ENCODE assay signal across 1 cellular context in the genomic region with DNA sequence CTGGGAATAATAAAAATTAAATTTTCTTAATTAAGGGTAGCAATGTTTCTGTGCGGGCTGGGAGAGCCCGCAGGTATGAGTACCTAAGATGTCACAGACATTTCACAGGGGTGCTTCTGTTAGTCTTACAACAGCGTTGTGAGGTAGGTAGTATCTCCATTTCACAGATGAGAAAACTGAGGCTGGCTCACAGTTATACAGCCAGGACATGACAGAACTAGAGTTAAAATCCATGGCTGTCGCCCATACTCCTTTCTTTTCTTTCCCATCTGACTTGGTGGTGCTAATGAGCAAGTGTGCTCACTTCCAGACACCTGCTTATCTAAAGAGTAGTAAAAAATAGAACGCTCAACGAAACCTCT.
TF ChIP-seq lines count a peak whose summit lies in the region.

No MANE protein-coding gene starts in this region.

TF ChIP-seq in GM23338, 12 proteins besides CTCF, POLR2A, EP300 and RAD21:
- no peak for TF ChIP-seq POLR2AphosphoS5 (IDR thresholded peaks at IDR 0.05; ENCODE audit: low read depth)
- TF ChIP-seq, protein P1, sequence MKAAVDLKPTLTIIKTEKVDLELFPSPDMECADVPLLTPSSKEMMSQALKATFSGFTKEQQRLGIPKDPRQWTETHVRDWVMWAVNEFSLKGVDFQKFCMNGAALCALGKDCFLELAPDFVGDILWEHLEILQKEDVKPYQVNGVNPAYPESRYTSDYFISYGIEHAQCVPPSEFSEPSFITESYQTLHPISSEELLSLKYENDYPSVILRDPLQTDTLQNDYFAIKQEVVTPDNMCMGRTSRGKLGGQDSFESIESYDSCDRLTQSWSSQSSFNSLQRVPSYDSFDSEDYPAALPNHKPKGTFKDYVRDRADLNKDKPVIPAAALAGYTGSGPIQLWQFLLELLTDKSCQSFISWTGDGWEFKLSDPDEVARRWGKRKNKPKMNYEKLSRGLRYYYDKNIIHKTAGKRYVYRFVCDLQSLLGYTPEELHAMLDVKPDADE (IDR thresholded peaks at IDR 0.05): no peak
- no peak for TF ChIP-seq CREB1 (CRISPR knock-in tag; IDR thresholded peaks at IDR 0.05; ENCODE audit: low read depth)
- no peak for TF ChIP-seq EZH2phosphoT487 (IDR thresholded peaks at IDR 0.05; ENCODE audit: unreplicated experiment)
- TF ChIP-seq ZNF114 (CRISPR knock-in tag; IDR thresholded peaks at IDR 0.05): no peak
- no peak for TF ChIP-seq NANOG (IDR thresholded peaks at IDR 0.05; ENCODE audit: borderline replicate concordance)
- no peak for TF ChIP-seq STAT1 (IDR thresholded peaks at IDR 0.05; ENCODE audit: unreplicated experiment)
- no peak for TF ChIP-seq REST (IDR thresholded peaks at IDR 0.05; ENCODE audit: unreplicated experiment)
- no peak for TF ChIP-seq JUNB (IDR thresholded peaks at IDR 0.05; ENCODE audit: unreplicated experiment)
- TF ChIP-seq ZNF331 (CRISPR knock-in tag; IDR thresholded peaks at IDR 0.05; ENCODE audit: low read depth): no peak
- TF ChIP-seq, protein P2, sequence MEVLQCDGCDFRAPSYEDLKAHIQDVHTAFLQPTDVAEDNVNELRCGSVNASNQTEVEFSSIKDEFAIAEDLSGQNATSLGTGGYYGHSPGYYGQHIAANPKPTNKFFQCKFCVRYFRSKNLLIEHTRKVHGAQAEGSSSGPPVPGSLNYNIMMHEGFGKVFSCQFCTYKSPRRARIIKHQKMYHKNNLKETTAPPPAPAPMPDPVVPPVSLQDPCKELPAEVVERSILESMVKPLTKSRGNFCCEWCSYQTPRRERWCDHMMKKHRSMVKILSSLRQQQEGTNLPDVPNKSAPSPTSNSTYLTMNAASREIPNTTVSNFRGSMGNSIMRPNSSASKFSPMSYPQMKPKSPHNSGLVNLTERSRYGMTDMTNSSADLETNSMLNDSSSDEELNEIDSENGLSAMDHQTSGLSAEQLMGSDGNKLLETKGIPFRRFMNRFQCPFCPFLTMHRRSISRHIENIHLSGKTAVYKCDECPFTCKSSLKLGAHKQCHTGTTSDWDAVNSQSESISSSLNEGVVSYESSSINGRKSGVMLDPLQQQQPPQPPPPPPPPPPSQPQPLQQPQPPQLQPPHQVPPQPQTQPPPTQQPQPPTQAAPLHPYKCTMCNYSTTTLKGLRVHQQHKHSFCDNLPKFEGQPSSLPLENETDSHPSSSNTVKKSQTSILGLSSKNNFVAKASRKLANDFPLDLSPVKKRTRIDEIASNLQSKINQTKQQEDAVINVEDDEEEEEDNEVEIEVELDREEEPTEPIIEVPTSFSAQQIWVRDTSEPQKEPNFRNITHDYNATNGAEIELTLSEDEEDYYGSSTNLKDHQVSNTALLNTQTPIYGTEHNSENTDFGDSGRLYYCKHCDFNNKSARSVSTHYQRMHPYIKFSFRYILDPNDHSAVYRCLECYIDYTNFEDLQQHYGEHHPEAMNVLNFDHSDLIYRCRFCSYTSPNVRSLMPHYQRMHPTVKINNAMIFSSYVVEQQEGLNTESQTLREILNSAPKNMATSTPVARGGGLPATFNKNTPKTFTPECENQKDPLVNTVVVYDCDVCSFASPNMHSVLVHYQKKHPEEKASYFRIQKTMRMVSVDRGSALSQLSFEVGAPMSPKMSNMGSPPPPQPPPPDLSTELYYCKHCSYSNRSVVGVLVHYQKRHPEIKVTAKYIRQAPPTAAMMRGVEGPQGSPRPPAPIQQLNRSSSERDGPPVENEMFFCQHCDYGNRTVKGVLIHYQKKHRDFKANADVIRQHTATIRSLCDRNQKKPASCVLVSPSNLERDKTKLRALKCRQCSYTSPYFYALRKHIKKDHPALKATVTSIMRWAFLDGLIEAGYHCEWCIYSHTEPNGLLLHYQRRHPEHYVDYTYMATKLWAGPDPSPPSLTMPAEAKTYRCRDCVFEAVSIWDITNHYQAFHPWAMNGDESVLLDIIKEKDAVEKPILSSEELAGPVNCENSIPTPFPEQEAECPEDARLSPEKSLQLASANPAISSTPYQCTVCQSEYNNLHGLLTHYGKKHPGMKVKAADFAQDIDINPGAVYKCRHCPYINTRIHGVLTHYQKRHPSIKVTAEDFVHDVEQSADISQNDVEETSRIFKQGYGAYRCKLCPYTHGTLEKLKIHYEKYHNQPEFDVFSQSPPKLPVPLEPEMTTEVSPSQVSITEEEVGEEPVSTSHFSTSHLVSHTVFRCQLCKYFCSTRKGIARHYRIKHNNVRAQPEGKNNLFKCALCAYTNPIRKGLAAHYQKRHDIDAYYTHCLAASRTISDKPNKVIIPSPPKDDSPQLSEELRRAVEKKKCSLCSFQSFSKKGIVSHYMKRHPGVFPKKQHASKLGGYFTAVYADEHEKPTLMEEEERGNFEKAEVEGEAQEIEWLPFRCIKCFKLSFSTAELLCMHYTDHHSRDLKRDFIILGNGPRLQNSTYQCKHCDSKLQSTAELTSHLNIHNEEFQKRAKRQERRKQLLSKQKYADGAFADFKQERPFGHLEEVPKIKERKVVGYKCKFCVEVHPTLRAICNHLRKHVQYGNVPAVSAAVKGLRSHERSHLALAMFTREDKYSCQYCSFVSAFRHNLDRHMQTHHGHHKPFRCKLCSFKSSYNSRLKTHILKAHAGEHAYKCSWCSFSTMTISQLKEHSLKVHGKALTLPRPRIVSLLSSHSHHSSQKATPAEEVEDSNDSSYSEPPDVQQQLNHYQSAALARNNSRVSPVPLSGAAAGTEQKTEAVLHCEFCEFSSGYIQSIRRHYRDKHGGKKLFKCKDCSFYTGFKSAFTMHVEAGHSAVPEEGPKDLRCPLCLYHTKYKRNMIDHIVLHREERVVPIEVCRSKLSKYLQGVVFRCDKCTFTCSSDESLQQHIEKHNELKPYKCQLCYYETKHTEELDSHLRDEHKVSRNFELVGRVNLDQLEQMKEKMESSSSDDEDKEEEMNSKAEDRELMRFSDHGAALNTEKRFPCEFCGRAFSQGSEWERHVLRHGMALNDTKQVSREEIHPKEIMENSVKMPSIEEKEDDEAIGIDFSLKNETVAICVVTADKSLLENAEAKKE (CRISPR knock-in tag; IDR thresholded peaks at IDR 0.05): no peak
